Comparison of ENCODE assay signal across 30 cellular contexts in the genomic region with DNA sequence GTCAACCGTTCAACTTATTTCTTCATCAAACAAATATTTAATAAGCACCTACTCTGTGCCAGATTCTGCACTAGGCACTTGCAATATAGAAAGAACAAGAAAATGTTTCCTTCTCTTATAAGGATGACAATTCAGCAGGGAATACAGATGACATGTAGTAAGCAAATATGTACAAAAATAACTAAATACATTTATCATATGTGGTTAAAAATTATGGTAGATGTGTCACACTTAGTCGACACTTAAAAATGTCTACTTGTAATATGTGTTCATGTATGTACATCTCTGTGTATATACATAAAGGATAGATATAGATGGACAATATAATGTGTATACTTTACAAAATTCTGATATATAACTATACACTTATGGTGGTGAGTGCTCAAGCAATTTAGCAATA.
"Had no signal": no experiment of that assay in that cellular context is flagged by ENCODE, and none has a peak within 500 bp of the region (broad histone marks: within the 10 kb centered on the region; RNA-seq: fewer than 3 reads in every experiment).

No MANE protein-coding gene starts in this region.

- H3K4me1 Mint-ChIP-seq: activated CD4-positive, alpha-beta T cell treated with anti-CD3 and anti-CD28 coated beads, Interleukin-2, amount 10 ng/mL, durations not matched to agents 24 days and 14 days; activated CD8-positive, alpha-beta memory T cell treated with anti-CD3 and anti-CD28 coated beads, Interleukin-2, amount 10 ng/mL, durations not matched to agents 7 days and 5 days; central memory CD8-positive, alpha-beta T cell had no signal

- H3K4me1 ChIP-seq: esophagus muscularis mucosa, gastroesophageal sphincter had no signal

- H3K4me3 Mint-ChIP-seq: activated CD4-positive, alpha-beta memory T cell treated with anti-CD3 and anti-CD28 coated beads for 36 hours; activated CD4-positive, alpha-beta T cell treated with anti-CD3 and anti-CD28 coated beads for 36 hours; activated CD4-positive, alpha-beta T cell treated with anti-CD3 and anti-CD28 coated beads, Interleukin-2, amount 10 ng/mL, durations not matched to agents 24 days and 14 days; activated CD8-positive, alpha-beta memory T cell treated with anti-CD3 and anti-CD28 coated beads, Interleukin-2, amount 10 ng/mL, durations not matched to agents 7 days and 5 days; activated CD8-positive, alpha-beta T cell treated with anti-CD3 and anti-CD28 coated beads, Interleukin-2, amount 10 ng/mL, durations not matched to agents 7 days and 5 days; activated naive CD8-positive, alpha-beta T cell; central memory CD8-positive, alpha-beta T cell; effector memory CD8-positive, alpha-beta T cell had no signal

- H3K36me3 Mint-ChIP-seq: activated CD4-positive, alpha-beta memory T cell treated with anti-CD3 and anti-CD28 coated beads for 36 hours; activated CD8-positive, alpha-beta memory T cell treated with anti-CD3 and anti-CD28 coated beads, Interleukin-2, amount 10 ng/mL, durations not matched to agents 7 days and 5 days; activated naive CD8-positive, alpha-beta T cell had no signal

- H3K9me3 ChIP-seq: esophagus muscularis mucosa, gastroesophageal sphincter had no signal

- H3K4me3 ChIP-seq: esophagus muscularis mucosa, gastroesophageal sphincter had no signal

- H3K27ac ChIP-seq: brain microvascular endothelial cell, esophagus muscularis mucosa, gastroesophageal sphincter had no signal

- H3K27me3 Mint-ChIP-seq: activated CD4-positive, alpha-beta memory T cell treated with anti-CD3 and anti-CD28 coated beads for 36 hours; activated CD4-positive, alpha-beta T cell treated with anti-CD3 and anti-CD28 coated beads for 36 hours; activated CD4-positive, alpha-beta T cell treated with anti-CD3 and anti-CD28 coated beads, Interleukin-2, amount 10 ng/mL, durations not matched to agents 24 days and 14 days; activated CD8-positive, alpha-beta memory T cell treated with anti-CD3 and anti-CD28 coated beads, Interleukin-2, amount 10 ng/mL, durations not matched to agents 7 days and 5 days; central memory CD8-positive, alpha-beta T cell; effector memory CD8-positive, alpha-beta T cell had no signal

- ATAC-seq: activated CD4-positive, alpha-beta T cell treated with anti-CD3 and anti-CD28 coated beads for 36 hours; activated CD8-positive, alpha-beta memory T cell treated with anti-CD3 and anti-CD28 coated beads, Interleukin-2, amount 10 ng/mL, durations not matched to agents 7 days and 5 days; activated CD8-positive, alpha-beta T cell treated with anti-CD3 and anti-CD28 coated beads, Interleukin-2, amount 10 ng/mL, durations not matched to agents 7 days and 5 days; effector memory CD8-positive, alpha-beta T cell; gastroesophageal sphincter had no signal

- FAIRE-seq: astrocyte, bronchial epithelial cell, colon had no signal

- DNase-seq: activated CD4-positive, alpha-beta memory T cell treated with anti-CD3 and anti-CD28 coated beads for 36 hours; activated CD4-positive, alpha-beta T cell treated with anti-CD3 and anti-CD28 coated beads for 36 hours; activated CD4-positive, alpha-beta T cell treated with anti-CD3 and anti-CD28 coated beads, Interleukin-2, amount 10 ng/mL, durations not matched to agents 24 days and 14 days; activated CD4-positive, CD25-positive, alpha-beta regulatory T cell; activated CD4-positive, CD25-positive, alpha-beta regulatory T cell treated with anti-CD3 and anti-CD28 coated beads, Interleukin-2, amount 50 U/mL, for 72 hours; activated CD8-positive, alpha-beta memory T cell treated with anti-CD3 and anti-CD28 coated beads, Interleukin-2, amount 10 ng/mL, durations not matched to agents 7 days and 5 days; activated CD8-positive, alpha-beta memory T cell treated with anti-CD3 and anti-CD28 coated beads, Interleukin-2, amount 50 U/mL, for 4 hours; activated CD8-positive, alpha-beta T cell treated with anti-CD3 and anti-CD28 coated beads, Interleukin-2, amount 10 ng/mL, durations not matched to agents 7 days and 5 days; activated gamma-delta T cell; activated naive CD4-positive, alpha-beta T cell treated with anti-CD3 and anti-CD28 coated beads, Interleukin-2, amount 50 U/mL, for 16 hours; activated naive CD4-positive, alpha-beta T cell treated with Interleukin-2 at 50 U/mL for 16 hours; activated T-cell treated with anti-CD3 and anti-CD28 coated beads, Interleukin-2, amount 50 U/mL, for 1 hour; activated T-cell treated with anti-CD3 and anti-CD28 coated beads, Interleukin-2, amount 50 U/mL, for 48 hours; amniotic stem cell; anterior cingulate cortex; brain microvascular endothelial cell; cortex of kidney; dermis blood vessel endothelial cell; effector CD4-positive, alpha-beta T cell; effector memory CD8-positive, alpha-beta T cell; erythroblast; foreskin melanocyte; T-helper 2 cell had no signal

- H3K27ac Mint-ChIP-seq: activated CD4-positive, alpha-beta memory T cell treated with anti-CD3 and anti-CD28 coated beads for 36 hours; activated CD4-positive, alpha-beta T cell treated with anti-CD3 and anti-CD28 coated beads for 36 hours; activated CD4-positive, alpha-beta T cell treated with anti-CD3 and anti-CD28 coated beads, Interleukin-2, amount 10 ng/mL, durations not matched to agents 24 days and 14 days; activated CD8-positive, alpha-beta memory T cell treated with anti-CD3 and anti-CD28 coated beads, Interleukin-2, amount 10 ng/mL, durations not matched to agents 7 days and 5 days; activated CD8-positive, alpha-beta T cell treated with anti-CD3 and anti-CD28 coated beads, Interleukin-2, amount 10 ng/mL, durations not matched to agents 7 days and 5 days; activated naive CD8-positive, alpha-beta T cell; effector memory CD8-positive, alpha-beta T cell had no signal

- H3K27me3 ChIP-seq: brain microvascular endothelial cell, esophagus muscularis mucosa, gastroesophageal sphincter had no signal

- H3K9me3 Mint-ChIP-seq: activated CD4-positive, alpha-beta memory T cell treated with anti-CD3 and anti-CD28 coated beads for 36 hours; activated CD4-positive, alpha-beta T cell treated with anti-CD3 and anti-CD28 coated beads, Interleukin-2, amount 10 ng/mL, durations not matched to agents 24 days and 14 days had no signal

- H3K36me3 ChIP-seq: brain microvascular endothelial cell, esophagus muscularis mucosa, gastroesophageal sphincter had no signal
